Comparison of ENCODE assay signal across 1 cellular context in the genomic region with DNA sequence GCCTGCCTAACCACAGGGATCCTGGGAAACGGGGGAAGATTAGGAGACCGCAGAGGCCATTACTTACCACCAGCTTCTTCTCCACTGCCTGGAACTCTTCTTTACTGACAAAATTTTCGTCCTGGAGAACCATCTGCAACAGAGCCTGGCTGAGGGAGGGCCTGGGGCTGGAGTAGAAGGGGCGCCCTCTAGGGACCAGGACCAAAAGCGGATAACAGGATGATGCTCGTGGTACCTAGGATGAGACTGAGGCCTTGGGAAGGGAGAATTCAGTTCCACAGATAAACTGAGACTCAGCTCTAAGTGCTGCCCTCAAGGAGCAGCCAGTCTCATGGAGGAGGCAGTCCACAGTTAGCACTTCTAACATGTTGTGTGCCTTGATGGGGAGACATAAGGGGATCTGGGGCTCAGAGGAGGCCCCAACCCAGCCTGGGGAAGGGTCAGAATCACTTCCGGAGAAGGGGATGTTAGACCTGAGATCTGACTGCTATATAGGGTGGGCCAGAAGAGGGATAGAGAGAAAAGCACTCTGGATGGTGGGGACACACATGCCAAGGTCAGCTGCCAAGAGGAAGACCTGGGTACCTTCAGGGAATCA.
TF ChIP-seq lines count a peak whose summit lies in the region.

No MANE protein-coding gene starts in this region.

TF ChIP-seq in liver, 16 proteins besides CTCF, POLR2A, EP300 and RAD21 (continued from another document):
- no peak for TF ChIP-seq REST (IDR thresholded peaks at IDR 0.05)
- TF ChIP-seq MAX (IDR thresholded peaks at IDR 0.05), result no peak
- TF ChIP-seq EGR1 (IDR thresholded peaks at IDR 0.05; ENCODE audit: low read depth in 2 of 2), result no peak
- no peak for TF ChIP-seq FOXA1 (IDR thresholded peaks at IDR 0.05)
- no peak for TF ChIP-seq SP1 (IDR thresholded peaks at IDR 0.05)
- TF ChIP-seq ATF3 (IDR thresholded peaks at IDR 0.05), result no peak
- no peak for TF ChIP-seq RXRA (IDR thresholded peaks at IDR 0.05)
- TF ChIP-seq TAF1 (conservative IDR thresholded peaks at IDR 0.05), result no peak
- TF ChIP-seq FOXA2 (IDR thresholded peaks at IDR 0.05), result no peak
- TF ChIP-seq HNF4G (IDR thresholded peaks at IDR 0.05), result no peak
- no peak for TF ChIP-seq YY1 (IDR thresholded peaks at IDR 0.05)
- TF ChIP-seq, protein P1, sequence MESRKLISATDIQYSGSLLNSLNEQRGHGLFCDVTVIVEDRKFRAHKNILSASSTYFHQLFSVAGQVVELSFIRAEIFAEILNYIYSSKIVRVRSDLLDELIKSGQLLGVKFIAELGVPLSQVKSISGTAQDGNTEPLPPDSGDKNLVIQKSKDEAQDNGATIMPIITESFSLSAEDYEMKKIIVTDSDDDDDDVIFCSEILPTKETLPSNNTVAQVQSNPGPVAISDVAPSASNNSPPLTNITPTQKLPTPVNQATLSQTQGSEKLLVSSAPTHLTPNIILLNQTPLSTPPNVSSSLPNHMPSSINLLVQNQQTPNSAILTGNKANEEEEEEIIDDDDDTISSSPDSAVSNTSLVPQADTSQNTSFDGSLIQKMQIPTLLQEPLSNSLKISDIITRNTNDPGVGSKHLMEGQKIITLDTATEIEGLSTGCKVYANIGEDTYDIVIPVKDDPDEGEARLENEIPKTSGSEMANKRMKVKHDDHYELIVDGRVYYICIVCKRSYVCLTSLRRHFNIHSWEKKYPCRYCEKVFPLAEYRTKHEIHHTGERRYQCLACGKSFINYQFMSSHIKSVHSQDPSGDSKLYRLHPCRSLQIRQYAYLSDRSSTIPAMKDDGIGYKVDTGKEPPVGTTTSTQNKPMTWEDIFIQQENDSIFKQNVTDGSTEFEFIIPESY (IDR thresholded peaks at IDR 0.05), result no peak
- TF ChIP-seq JUND (IDR thresholded peaks at IDR 0.05), result no peak
- TF ChIP-seq GABPA (IDR thresholded peaks at IDR 0.05 in 1 of 2, conservative IDR thresholded peaks at IDR 0.05 in 1 of 2), result no peak
- no peak for TF ChIP-seq HNF4A (conservative IDR thresholded peaks at IDR 0.05)
